ENCODE assay signal across 8 cellular contexts in genomic region chr12:12786371-12786715, GRCh38. TPM values are rescaled to one million over a fixed set of nuclear protein-coding genes. Genes with fewer than 3 reads are reported as not detected.
DNase-seq lines count a peak whose midpoint lies in the region; ATAC-seq and TF ChIP-seq lines count a peak whose summit lies in the region.

No MANE protein-coding gene starts in this region.

- no peak for TF ChIP-seq CTCF in astrocyte of the cerebellum (IDR thresholded peaks at IDR 0.05; ENCODE audit: low read depth, low read length, missing control alignments)
- no peak for TF ChIP-seq CTCF in thoracic aorta (IDR thresholded peaks at IDR 0.05)

- in situ Hi-C loops in astrocyte of the cerebellum (cut with HindIII; ENCODE audit: low sequenced_read_pairs) = no loop called here

- peaks cover 3 to 24% of the 10 kb centered on the region in 2 donors for H3K4me1 ChIP-seq in thoracic aorta (ENCODE audit: control insufficient read depth in 1 of 2, low read depth in 2 of 2)

- H3K4me3 ChIP-seq in astrocyte of the cerebellum (ENCODE audit: low read depth, low read length) = peak overlapping the region; percentile 47
- H3K4me3 ChIP-seq in thoracic aorta = peak overlapping the region; percentile 82

- H3K27ac ChIP-seq in thoracic aorta = peak overlapping the region; percentile 76 to 90

- H3K36me3 ChIP-seq in thoracic aorta = no peaks in the 10 kb centered on the region

- intact Hi-C loops in left colon (cut with DNase I, micrococcal nuclease) = no loop called here

- H3K9me3 ChIP-seq in thoracic aorta = no peaks in the 10 kb centered on the region

- no peaks in the 10 kb centered on the region for H3K27me3 ChIP-seq in thoracic aorta (replicated peaks; ENCODE audit: insufficient read depth)

- ATAC-seq in GM18873 (IDR thresholded peaks at IDR 0.05; ENCODE audit: low FRiP score, unreplicated experiment) (peak; percentile 11), HG03432 (IDR thresholded peaks at IDR 0.05; ENCODE audit: unreplicated experiment) (peak; percentile 14), left colon (peak; percentile 10), thoracic aorta (ENCODE audit: insufficient number of reproducible peaks, low FRiP score, low read depth) (no peak), GM21529 (IDR thresholded peaks at IDR 0.05; ENCODE audit: unreplicated experiment) (no peak), HG03135 (IDR thresholded peaks at IDR 0.05; ENCODE audit: unreplicated experiment) (no peak)

- DNase-seq in astrocyte of the cerebellum (ENCODE audit: low read depth) = no peak
- DNase-seq in left colon = no peak
- no peak for DNase-seq in thoracic aorta (ENCODE audit: low spot score)
- DNase-seq in cerebellar nuclear complex (lab: John Stamatoyannopoulos, UW) = no peak

RNA-seq across cellular contexts. Expression of gene APOLD1, which starts 0.9 kb away (rescaled TPM):
- total RNA-seq in left colon (1 to 10 TPM; 2.6 to 6.7 TPM), thoracic aorta (10 to 100 TPM; 38.4 to 70.7 TPM)

RNA-seq across cellular contexts. Expression of gene DDX47, which starts 26.8 kb away (rescaled TPM):
- total RNA-seq in left colon = 10 to 100 TPM; 30.5 to 31.0 TPM
- 10 to 100 TPM; 43.5 to 51.1 TPM for total RNA-seq in thoracic aorta

Comparison
In these comparisons a context has a peak if more than half of its experiments do, and no peak if none do; other contexts are left out.
1. ATAC-seq: peak in GM18873 (single experiment), HG03432 (single experiment) and left colon (single experiment); none in thoracic aorta (single experiment), GM21529 (single experiment) and HG03135 (single experiment).
2. RNA of gene APOLD1, which starts 0.9 kb away (total RNA-seq): 38.4 to 70.7 TPM in thoracic aorta; 2.6 to 6.7 TPM in left colon; every median in the first group is over 4 times any median in the second.